In genomic region chr3:69306239-69307185, GRCh38 we compare ENCODE assay signal across 1 cellular context.
TF ChIP-seq lines count a peak whose summit lies in the region.

No MANE protein-coding gene starts in this region.

TF ChIP-seq in HepG2, 621 proteins besides CTCF, POLR2A, EP300 and RAD21 (continued from another document):
- TF ChIP-seq, protein P1, sequence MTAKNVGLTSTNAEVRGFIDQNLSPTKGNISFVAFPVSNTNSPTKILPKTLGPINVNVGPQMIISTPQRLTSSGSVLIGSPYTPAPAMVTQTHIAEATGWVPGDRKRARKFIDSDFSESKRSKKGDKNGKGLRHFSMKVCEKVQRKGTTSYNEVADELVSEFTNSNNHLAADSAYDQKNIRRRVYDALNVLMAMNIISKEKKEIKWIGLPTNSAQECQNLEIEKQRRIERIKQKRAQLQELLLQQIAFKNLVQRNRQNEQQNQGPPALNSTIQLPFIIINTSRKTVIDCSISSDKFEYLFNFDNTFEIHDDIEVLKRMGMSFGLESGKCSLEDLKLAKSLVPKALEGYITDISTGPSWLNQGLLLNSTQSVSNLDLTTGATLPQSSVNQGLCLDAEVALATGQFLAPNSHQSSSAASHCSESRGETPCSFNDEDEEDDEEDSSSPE (CRISPR knock-in tag; IDR thresholded peaks at IDR 0.05), result no peak
